23 cellular contexts compared by ENCODE assay signal in the genomic region with DNA sequence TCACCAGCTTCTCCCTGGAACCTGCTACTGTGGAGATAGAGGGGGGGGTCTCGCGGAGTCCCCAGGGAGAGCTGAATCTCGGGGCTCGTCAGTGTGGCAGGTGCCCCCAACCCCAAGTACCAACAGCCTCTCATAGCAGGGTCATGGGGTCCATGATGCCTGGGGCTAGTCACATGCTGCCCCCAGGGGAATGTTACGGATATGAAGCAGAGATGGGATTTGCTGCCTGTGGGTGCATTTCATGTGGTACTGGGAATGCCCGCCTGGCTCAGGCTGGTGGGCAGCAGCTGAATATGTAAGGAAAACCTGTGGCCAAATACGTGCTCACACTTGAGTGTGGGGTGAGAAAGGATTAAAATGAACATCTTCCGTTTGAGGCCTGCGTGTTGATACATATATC.
"Had no signal": no experiment of that assay in that cellular context is flagged by ENCODE, and none has a peak within 500 bp of the region (broad histone marks: within the 10 kb centered on the region; RNA-seq: fewer than 3 reads in every experiment).

No MANE protein-coding gene starts in this region.

- H3K36me3 Mint-ChIP-seq: natural killer cell treated with Interleukin-12 subunit alpha and Interleukin-12 subunit beta and Interleukin-15 and Interleukin-18, amount 100 ng/mL, for 72 hours had no signal

- H3K79me2 ChIP-seq: parathyroid adenoma had no signal

- H3K9me3 ChIP-seq: colonic mucosa, esophagus squamous epithelium, left lung, lower lobe of right lung, psoas muscle, right lobe of liver, testis, transverse colon had no signal

- H3K4me3 Mint-ChIP-seq: immature natural killer cell; memory B cell; natural killer cell treated with Interleukin-12 subunit alpha and Interleukin-12 subunit beta and Interleukin-15 and Interleukin-18, amount 100 ng/mL, for 72 hours; stimulated activated naive B cell treated with anti-CD40 and anti-IgM and Interleukin-4, amounts not matched to agents 10 μg/mL and 1 μg/mL and 100 μg/mL, for 72 hours; stimulated activated naive CD8-positive, alpha-beta T cell treated with anti-CD3 and anti-CD28 coated beads, Interleukin-15, amount 100 ng/mL, for 72 hours had no signal

- H2AFZ ChIP-seq: parathyroid adenoma had no signal

- ATAC-seq: left lung; lower lobe of right lung; natural killer cell treated with Interleukin-12 subunit alpha and Interleukin-12 subunit beta and Interleukin-15 and Interleukin-18, amount 100 ng/mL, for 72 hours; psoas muscle; right lobe of liver; stimulated activated naive B cell treated with anti-CD40 and anti-IgM and Interleukin-4, amounts not matched to agents 10 μg/mL and 1 μg/mL and 100 μg/mL, for 72 hours; stimulated activated naive CD8-positive, alpha-beta T cell treated with anti-CD3 and anti-CD28 coated beads, Interleukin-15, amount 100 ng/mL, for 72 hours had no signal

- H3K4me3 ChIP-seq: colonic mucosa, dorsolateral prefrontal cortex, esophagus squamous epithelium, left lung, lower lobe of right lung, psoas muscle, right lobe of liver, testis, transverse colon had no signal

- H3K27me3 ChIP-seq: colonic mucosa, dorsolateral prefrontal cortex, esophagus squamous epithelium, left lung, right lobe of liver, testis, transverse colon had no signal

- H3K9ac ChIP-seq: parathyroid adenoma had no signal

- H3K4me1 ChIP-seq: colonic mucosa, esophagus squamous epithelium, left lung, lower lobe of right lung, parathyroid adenoma, psoas muscle, right lobe of liver, testis, transverse colon had no signal

- H3K36me3 ChIP-seq: colonic mucosa, lower lobe of right lung, right lobe of liver, transverse colon had no signal

- H3K27ac ChIP-seq: colonic mucosa, dorsolateral prefrontal cortex, epithelial cell of prostate, esophagus squamous epithelium, left lung, lower lobe of right lung, parathyroid adenoma, psoas muscle, right lobe of liver, testis, transverse colon had no signal

- H3K4me1 Mint-ChIP-seq: immature natural killer cell; memory B cell; stimulated activated naive B cell treated with anti-CD40 and anti-IgM and Interleukin-4, amounts not matched to agents 10 μg/mL and 1 μg/mL and 100 μg/mL, for 72 hours; stimulated activated naive CD8-positive, alpha-beta T cell treated with anti-CD3 and anti-CD28 coated beads, Interleukin-15, amount 100 ng/mL, for 72 hours had no signal

- H3K27ac Mint-ChIP-seq: immature natural killer cell; memory B cell; natural killer cell treated with Interleukin-12 subunit alpha and Interleukin-12 subunit beta and Interleukin-15 and Interleukin-18, amount 100 ng/mL, for 72 hours; stimulated activated naive B cell treated with anti-CD40 and anti-IgM and Interleukin-4, amounts not matched to agents 10 μg/mL and 1 μg/mL and 100 μg/mL, for 72 hours; stimulated activated naive CD8-positive, alpha-beta T cell treated with anti-CD3 and anti-CD28 coated beads, Interleukin-15, amount 100 ng/mL, for 72 hours had no signal

- DNase-seq: cerebellar nuclear complex; colonic mucosa; effector CD8-positive, alpha-beta T cell; esophagus squamous epithelium; foreskin fibroblast; immature natural killer cell; left lung; midbrain; psoas muscle; retina; stimulated activated CD4-positive, alpha-beta T cell treated with anti-CD3 and anti-CD28 coated beads, Interleukin-2, amount 100 ng/mL, for 24 hours; stimulated activated CD4-positive, alpha-beta T cell treated with anti-CD3 and anti-CD28 coated beads, Interleukin-4, amount 100 ng/mL, for 4 hours; stimulated activated naive B cell treated with anti-CD40 and anti-IgM and Interleukin-4, amounts not matched to agents 10 μg/mL and 1 μg/mL and 100 μg/mL, for 72 hours; stimulated activated naive CD8-positive, alpha-beta T cell treated with anti-CD3 and anti-CD28 coated beads, Interleukin-15, amount 100 ng/mL, for 72 hours; testis; transverse colon had no signal

- H3K27me3 Mint-ChIP-seq: natural killer cell treated with Interleukin-12 subunit alpha and Interleukin-12 subunit beta and Interleukin-15 and Interleukin-18, amount 100 ng/mL, for 72 hours; stimulated activated naive CD8-positive, alpha-beta T cell treated with anti-CD3 and anti-CD28 coated beads, Interleukin-15, amount 100 ng/mL, for 72 hours had no signal

- H3K9me3 Mint-ChIP-seq: natural killer cell treated with Interleukin-12 subunit alpha and Interleukin-12 subunit beta and Interleukin-15 and Interleukin-18, amount 100 ng/mL, for 72 hours had no signal
